9 cellular contexts compared by ENCODE assay signal in genomic region chr16:30522702-30523463, GRCh38. TPM values are rescaled to one million over a fixed set of nuclear protein-coding genes. Genes with fewer than 3 reads are reported as not detected.
DNase-seq lines count a peak whose midpoint lies in the region; ATAC-seq, FAIRE-seq and TF ChIP-seq lines count a peak whose summit lies in the region.
"Not testable (repeated sequence)": the region's sequence is repeated elsewhere in the genome, so short reads cannot be mapped to it uniquely, and the experiment has no call there.
"Had no signal": no experiment of that assay in that cellular context is flagged by ENCODE, and none has a peak within 500 bp of the region (broad histone marks: within the 10 kb centered on the region; RNA-seq: fewer than 3 reads in every experiment).

No MANE protein-coding gene starts in this region.

- CTCF ChIA-PET in OCI-LY7 (lab: Charles Lee; ENCODE audit: unreplicated experiment), result not testable (repeated sequence)
- CTCF ChIA-PET in activated CD8-positive, alpha-beta T cell treated with anti-CD3 and anti-CD28 coated beads, Interleukin-2, amount 10 ng/mL, durations not matched to agents 7 days and 5 days (lab: Charles Lee), result interaction anchor here (0.8 to 1.2 kb wide), 2 partner anchors 43 to 76 kb away, joined by 3 to 4 read pairs; no protein-coding TSS in a partner anchor
- CTCF ChIA-PET in GM12878 (lab: Yijun Ruan, JAX), result interaction anchor here (0.9 to 1.1 kb wide), 2 partner anchors 73 to 76 kb away, joined by 3 to 4 read pairs; no protein-coding TSS in a partner anchor

- not testable (repeated sequence) for H3K4me3 ChIP-seq in OCI-LY7 (ENCODE audit: low read depth, low read length, poor library complexity, severe bottlenecking); GM12878; mucosa of rectum (ENCODE audit: low read length in 2 of 2); transverse colon

- TF ChIP-seq CTCF in OCI-LY7 (conservative IDR thresholded peaks at IDR 0.05; ENCODE audit: low read length); GM12878 (IDR thresholded peaks at IDR 0.05 in 2 of 3, conservative IDR thresholded peaks at IDR 0.05 in 1 of 3; ENCODE audit: control insufficient read depth in 2 of 3, extremely low read depth in 1 of 3, insufficient read depth in 1 of 3, low read depth in 3 of 3, low read length in 3 of 3); transverse colon (IDR thresholded peaks at IDR 0.05): not testable (repeated sequence)

- not testable (repeated sequence) for TF ChIP-seq EP300 in GM12878 (IDR thresholded peaks at IDR 0.05; ENCODE audit: borderline replicate concordance in 1 of 2, control insufficient read depth in 1 of 2, low read depth in 2 of 2, low read length in 2 of 2); transverse colon (IDR thresholded peaks at IDR 0.05; ENCODE audit: low read depth)

- peaks cover 44% of the 10 kb centered on the region for H3K36me3 Mint-ChIP-seq in activated CD8-positive, alpha-beta T cell treated with anti-CD3 and anti-CD28 coated beads, Interleukin-2, amount 10 ng/mL, durations not matched to agents 7 days and 5 days (ENCODE audit: low read depth)

- H3K4me1 Mint-ChIP-seq in activated CD8-positive, alpha-beta T cell treated with anti-CD3 and anti-CD28 coated beads, Interleukin-2, amount 10 ng/mL, durations not matched to agents 7 days and 5 days (ENCODE audit: low read depth), result peaks cover 33% of the 10 kb centered on the region

- not testable (repeated sequence) for H3K9ac ChIP-seq in GM12878 (ENCODE audit: control insufficient read depth, insufficient read depth, low read length); mucosa of rectum (ENCODE audit: low read depth in 1 of 2, low read length in 2 of 2)

- intact Hi-C loops in OCI-LY7 (cut with micrococcal nuclease; ENCODE audit: unreplicated experiment); GM12878 (cut with micrococcal nuclease; ENCODE audit: unreplicated experiment): not testable (repeated sequence)
- intact Hi-C loops in transverse colon (cut with DNase I; ENCODE audit: low total_unique reads), result loop anchor here (10.0 kb wide), 1 partner anchor 78 kb away; the partner anchor contains the start of gene SEPHS2

- SMC1A ChIA-PET in GM12878 (lab: Charles Lee; ENCODE audit: uncharacterized antibody, unreplicated experiment), result not testable (repeated sequence)

- peak overlapping the region; percentile 30 for H3K27ac Mint-ChIP-seq in activated CD8-positive, alpha-beta T cell treated with anti-CD3 and anti-CD28 coated beads, Interleukin-2, amount 10 ng/mL, durations not matched to agents 7 days and 5 days

- FAIRE-seq in GM12878 (lab: Jason Lieb, UNC), result not testable (repeated sequence)

- H3K27ac ChIP-seq in OCI-LY7 (ENCODE audit: low read depth, low read length, poor library complexity, severe bottlenecking); GM12878 (ENCODE audit: control insufficient read depth, insufficient read depth): not testable (repeated sequence)
- H3K27ac ChIP-seq in mucosa of rectum (ENCODE audit: low read depth in 2 of 2, low read length in 2 of 2) (peak overlapping the region; percentile 57 to 67), transverse colon (peak overlapping the region; percentile 7 to 23 (median 18))

- not testable (repeated sequence) for ATAC-seq in activated CD8-positive, alpha-beta T cell treated with anti-CD3 and anti-CD28 coated beads, Interleukin-2, amount 10 ng/mL, durations not matched to agents 7 days and 5 days; GM12878

- not testable (repeated sequence) for H3K4me3 Mint-ChIP-seq in activated CD8-positive, alpha-beta T cell treated with anti-CD3 and anti-CD28 coated beads, Interleukin-2, amount 10 ng/mL, durations not matched to agents 7 days and 5 days

- 65% methylated on average over 12 of the region's 12 CpGs for WGBS in GM12878 (ENCODE audit: insufficient coverage, insufficient replicate concordance, low lambda C conversion rate, missing lambda C conversion rate)
- WGBS in transverse colon (ENCODE audit: low coverage in 1 of 2), 2 donors, result 53 to 79% methylated on average over 4 to 12 of the region's 12 CpGs

- H3K9me3 Mint-ChIP-seq in activated CD8-positive, alpha-beta T cell treated with anti-CD3 and anti-CD28 coated beads, Interleukin-2, amount 10 ng/mL, durations not matched to agents 7 days and 5 days (ENCODE audit: insufficient read depth), result not testable (repeated sequence)

- POLR2A ChIA-PET in OCI-LY7 (lab: Charles Lee), result interaction anchor here (0.5 kb wide), 1 partner anchor 104 kb away, joined by 4 read pairs; no protein-coding TSS in a partner anchor
- POLR2A ChIA-PET in activated CD8-positive, alpha-beta T cell treated with anti-CD3 and anti-CD28 coated beads, Interleukin-2, amount 10 ng/mL, durations not matched to agents 7 days and 5 days (lab: Charles Lee), result interaction anchor here (0.6 to 1.7 kb wide), 5 partner anchors 13 to 78 kb away, joined by 3 to 5 read pairs (median 3); no protein-coding TSS in a partner anchor
- POLR2A ChIA-PET in GM12878 (lab: Charles Lee), result interaction anchor here (1.4 kb wide), 1 partner anchor 11 kb away, joined by 3 read pairs; no protein-coding TSS in a partner anchor

- not testable (repeated sequence) for H4K20me1 ChIP-seq in OCI-LY7 (ENCODE audit: insufficient read depth, low read length); GM12878 (ENCODE audit: control insufficient read depth, insufficient read depth)

- not testable (repeated sequence) for H3K9me3 ChIP-seq in OCI-LY7 (ENCODE audit: low read length); GM12878 (replicated peaks; ENCODE audit: control insufficient read depth, insufficient read depth, low read length); mucosa of rectum (ENCODE audit: control insufficient read depth in 2 of 2, low read length in 2 of 2); transverse colon

- in situ Hi-C loops in GM12878 (cut with MboI), result not testable (repeated sequence)
- in situ Hi-C loops in transverse colon (cut with MboI; ENCODE audit: low pct_ligation_motif_present in 1 of 4, low pct_unique_long_range_greater_than_20kb in 1 of 4, low sequenced_read_pairs in 3 of 4), result loop anchor here in 2 of 4 donors (10.0 kb wide), 2 partner anchors 78 to 88 kb away; partner anchors contain the start of genes DCTPP1 (in 1 of the 2) and SEPHS2 (in 1 of the 2)

- TF ChIP-seq RAD21 in GM12878 (IDR thresholded peaks at IDR 0.05; ENCODE audit: insufficient read depth, low read depth, low read length), result not testable (repeated sequence)

- TF ChIP-seq POLR2A in GM15510 (IDR thresholded peaks at IDR 0.05; ENCODE audit: borderline replicate concordance, extremely low read depth, insufficient read length) (peak; percentile 13), GM12878 (IDR thresholded peaks at IDR 0.05; ENCODE audit: low read depth, low read length) (0 out of 2 replicates have a peak, but pooled peaks have one; percentile 20)
- not testable (repeated sequence) for TF ChIP-seq POLR2A in transverse colon (IDR thresholded peaks at IDR 0.05)

- H3K79me2 ChIP-seq in OCI-LY7 (ENCODE audit: insufficient read depth, low read depth, low read length); GM12878 (ENCODE audit: control insufficient read depth, insufficient read depth, low read length): not testable (repeated sequence)

- TSS peak; percentile 89 for BruUV-seq in OCI-LY7 (replicated peaks; lab: Mats Ljungman, UMichigan)
- TSS peak; percentile 85 for BruUV-seq in GM12878 (replicated peaks; lab: Mats Ljungman, UMichigan)

- H3K4me1 ChIP-seq in OCI-LY7 (ENCODE audit: insufficient read depth, low read length, poor library complexity, severe bottlenecking), result peaks cover 11% of the 10 kb centered on the region
- not testable (repeated sequence) for H3K4me1 ChIP-seq in GM12878 (ENCODE audit: control insufficient read depth, insufficient read depth, low read length)
- H3K4me1 ChIP-seq in mucosa of rectum (ENCODE audit: control insufficient read depth in 2 of 2, insufficient read depth in 2 of 2, low read length in 2 of 2), result peaks cover 13 to 14% of the 10 kb centered on the region in 2 donors
- peaks cover 8 to 33% (median 13%) of the 10 kb centered on the region in 4 donors for H3K4me1 ChIP-seq in transverse colon

- H3K9me2 ChIP-seq in OCI-LY7 (ENCODE audit: insufficient read depth, low read length), result not testable (repeated sequence)

- RAD21 ChIA-PET in GM12878 (lab: Charles Lee; ENCODE audit: unreplicated experiment), result interaction anchor here (0.6 kb wide), 1 partner anchor 13 kb away, joined by 3 read pairs; no protein-coding TSS in a partner anchor

- peaks cover 44% of the 10 kb centered on the region; the same call in 1 of the 2 replicates for H3K36me3 ChIP-seq in OCI-LY7 (ENCODE audit: insufficient read depth, low read length)
- H3K36me3 ChIP-seq in GM12878 (ENCODE audit: control insufficient read depth in 2 of 2, insufficient read depth in 2 of 2, low read length in 1 of 2), result peaks cover 11 to 21% of the 10 kb centered on the region in 2 experiments
- H3K36me3 ChIP-seq in mucosa of rectum (ENCODE audit: control insufficient read depth in 2 of 2, insufficient read depth in 2 of 2, low read length in 2 of 2); transverse colon: not testable (repeated sequence)

- H2AFZ ChIP-seq in OCI-LY7 (ENCODE audit: low read length); GM12878 (ENCODE audit: control insufficient read depth, low read depth, low read length): not testable (repeated sequence)

- not testable (repeated sequence) for H3K27me3 ChIP-seq in GM12878 (replicated peaks in 1 of 2; ENCODE audit: control insufficient read depth in 2 of 2, insufficient read depth in 2 of 2, low read length in 1 of 2); mucosa of rectum (ENCODE audit: control insufficient read depth in 2 of 2, insufficient read depth in 2 of 2, low read length in 2 of 2); transverse colon

- DNase-seq in OCI-LY7 (ENCODE audit: low spot score); activated CD8-positive, alpha-beta T cell treated with anti-CD3 and anti-CD28 coated beads, Interleukin-2, amount 10 ng/mL, durations not matched to agents 7 days and 5 days; GM12878 (ENCODE audit: low read depth, low spot score); transverse colon: not testable (repeated sequence)

- H3K4me2 ChIP-seq in OCI-LY7 (ENCODE audit: low read length); GM12878 (ENCODE audit: control insufficient read depth, insufficient read depth): not testable (repeated sequence)

- not testable (repeated sequence) for H3K27me3 Mint-ChIP-seq in activated CD8-positive, alpha-beta T cell treated with anti-CD3 and anti-CD28 coated beads, Interleukin-2, amount 10 ng/mL, durations not matched to agents 7 days and 5 days (ENCODE audit: low read depth)

RNA-seq across cellular contexts. Expression of gene ZNF768, which starts 3.5 kb away (rescaled TPM):
- 43.4 and 63.7 TPM in 2 replicates for total RNA-seq in OCI-LY7 (2014; rRNA removed; shearing (Covaris generic))
- 38.3 and 42.9 TPM in 2 replicates for total RNA-seq in OCI-LY7 (2022)
- total RNA-seq in activated CD8-positive, alpha-beta T cell treated with anti-CD3 and anti-CD28 coated beads, Interleukin-2, amount 10 ng/mL, durations not matched to agents 7 days and 5 days, result 1 to 10 TPM; 6.7 to 7.0 TPM
- 21.4 and 21.5 TPM in 2 replicates for total RNA-seq in GM12878 (2013; cell fraction: nucleolus; rRNA removed)
- 18.3 and 21.3 TPM in 2 replicates for total RNA-seq in GM12878 (2014; rRNA removed)
- 9.8 TPM in 2 replicates for total RNA-seq in GM12878 (2014; rRNA removed; fragmentation: Illumina TruSeq; extraction: Trizol)
- 17.3 and 19.3 TPM in 2 replicates for total RNA-seq in GM12878 (2021)
- polyA plus RNA-seq in GM12878 (2011; ENCODE audit: low read depth), result 9.3 TPM
- polyA plus RNA-seq in GM12878 (2011; rRNA removed), result 8.8 and 13.2 TPM in 2 replicates
- 22.5 and 28.3 TPM in 2 replicates for polyA plus RNA-seq in GM12878 (2011; cell fraction: cytosol; rRNA removed)
- polyA plus RNA-seq in GM12878 (2011; cell fraction: nucleus; rRNA removed), result 50.1 and 58.1 TPM in 2 replicates
- polyA plus RNA-seq in GM12878 (2012), result 16.7 and 18.1 TPM in 2 replicates
- polyA plus RNA-seq in GM12878 (2014; fragmentation: Illumina TruSeq; extraction: Trizol), result 8.2 and 8.3 TPM in 2 replicates
- polyA plus RNA-seq in GM12878 (2014; fragmentation: Nextera tagmentation; extraction: Ambion mirVana), result under 1 TPM; 0.05 to 0.06 TPM
- 23.1 and 24.5 TPM in 2 replicates for polyA plus RNA-seq in GM12878 (2014; rRNA removed)
- polyA plus RNA-seq in GM12878 (2016; fragmentation: Nextera tagmentation; extraction: Ambion mirVana), result 1 to 10 TPM; 2.6 to 2.7 TPM
- polyA minus RNA-seq in GM12878 (2011; rRNA and poly(A)+ RNA removed), result 7.2 and 22.8 TPM in 2 replicates
- 11.4 and 12.8 TPM in 2 replicates for polyA minus RNA-seq in GM12878 (2011; cell fraction: cytosol; rRNA and poly(A)+ RNA removed)
- polyA minus RNA-seq in GM12878 (2011; cell fraction: nucleus; rRNA and poly(A)+ RNA removed), result 5.6 and 10.4 TPM in 2 replicates
- total RNA-seq in transverse colon, result 100 to 1,000 TPM in 1 of 4 donors, 10 to 100 TPM in 3; 54.7 to 116 (median 74.9) TPM

RNA-seq across cellular contexts. Expression of gene ZNF747, which starts 11.8 kb away (rescaled TPM):
- total RNA-seq in OCI-LY7 (2014; rRNA removed; shearing (Covaris generic)), result 15.7 and 22.2 TPM in 2 replicates
- total RNA-seq in OCI-LY7 (2022) (17.2 and 20.8 TPM in 2 replicates), GM12878 (2014; rRNA removed) (13.0 and 14.3 TPM in 2 replicates), GM12878 (2014; rRNA removed; fragmentation: Illumina TruSeq; extraction: Trizol) (5.0 and 5.8 TPM in 2 replicates), GM12878 (2021) (10.7 and 12.0 TPM in 2 replicates), transverse colon (10 to 100 TPM; 16.0 to 25.7 (median 16.8) TPM)
- total RNA-seq in activated CD8-positive, alpha-beta T cell treated with anti-CD3 and anti-CD28 coated beads, Interleukin-2, amount 10 ng/mL, durations not matched to agents 7 days and 5 days, result 10 to 100 TPM in 1 of 2 experiments, 1 to 10 TPM in 1; 8.9 to 10.8 TPM
- total RNA-seq in GM12878 (2013; cell fraction: nucleolus; rRNA removed), result 18.5 and 22.3 TPM in 2 replicates
- polyA plus RNA-seq in GM12878 (2011; ENCODE audit: low read depth), result 2.4 TPM
- polyA plus RNA-seq in GM12878 (2011; rRNA removed) (2.7 and 3.3 TPM in 2 replicates), GM12878 (2014; fragmentation: Illumina TruSeq; extraction: Trizol) (5.1 and 5.7 TPM in 2 replicates), GM12878 (2014; fragmentation: Nextera tagmentation; extraction: Ambion mirVana) (1 to 10 TPM; 1.0 to 1.2 TPM), GM12878 (2014; rRNA removed) (11.5 and 12.1 TPM in 2 replicates), GM12878 (2016; fragmentation: Nextera tagmentation; extraction: Ambion mirVana) (1 to 10 TPM; 8.6 to 8.8 TPM)
- 4.7 and 5.0 TPM in 2 replicates for polyA plus RNA-seq in GM12878 (2011; cell fraction: cytosol; rRNA removed)
- 3.3 and 4.6 TPM in 2 replicates for polyA plus RNA-seq in GM12878 (2011; cell fraction: nucleus; rRNA removed)
- 4.5 TPM in 2 replicates for polyA plus RNA-seq in GM12878 (2012)
- 5.1 and 6.7 TPM in 2 replicates for polyA minus RNA-seq in GM12878 (2011; rRNA and poly(A)+ RNA removed)
- polyA minus RNA-seq in GM12878 (2011; cell fraction: cytosol; rRNA and poly(A)+ RNA removed), result 2.3 and 3.8 TPM in 2 replicates
- 6.5 and 10.4 TPM in 2 replicates for polyA minus RNA-seq in GM12878 (2011; cell fraction: nucleus; rRNA and poly(A)+ RNA removed)
- total RNA-seq: G401 had no signal

RNA-seq across cellular contexts. Expression of gene ZNF764, which starts 35.3 kb away (rescaled TPM):
- total RNA-seq in OCI-LY7 (2014; rRNA removed; shearing (Covaris generic)), result 10.5 and 14.6 TPM in 2 replicates
- total RNA-seq in OCI-LY7 (2022) (12.8 and 13.8 TPM in 2 replicates), GM12878 (2014; rRNA removed) (9.0 and 9.2 TPM in 2 replicates), GM12878 (2014; rRNA removed; fragmentation: Illumina TruSeq; extraction: Trizol) (3.4 and 3.5 TPM in 2 replicates), GM12878 (2021) (11.2 and 11.9 TPM in 2 replicates), transverse colon (10 to 100 TPM; 17.9 to 48.0 (median 23.2) TPM)
- total RNA-seq in activated CD8-positive, alpha-beta T cell treated with anti-CD3 and anti-CD28 coated beads, Interleukin-2, amount 10 ng/mL, durations not matched to agents 7 days and 5 days, result 10 to 100 TPM; 15.2 to 15.4 TPM
- total RNA-seq in GM12878 (2013; cell fraction: nucleolus; rRNA removed), result 16.0 TPM in 2 replicates
- polyA plus RNA-seq in GM12878 (2011; ENCODE audit: low read depth), result 3.2 TPM
- polyA plus RNA-seq in GM12878 (2011; rRNA removed) (2.7 and 2.8 TPM in 2 replicates), GM12878 (2014; fragmentation: Illumina TruSeq; extraction: Trizol) (2.8 and 3.2 TPM in 2 replicates), GM12878 (2014; fragmentation: Nextera tagmentation; extraction: Ambion mirVana) (1 to 10 TPM in 1 of 2 experiments, under 1 TPM in 1; 0.61 to 1.6 TPM), GM12878 (2014; rRNA removed) (9.5 and 10.8 TPM in 2 replicates), GM12878 (2016; fragmentation: Nextera tagmentation; extraction: Ambion mirVana) (1 to 10 TPM; 4.2 to 4.8 TPM)
- 5.7 and 5.8 TPM in 2 replicates for polyA plus RNA-seq in GM12878 (2011; cell fraction: cytosol; rRNA removed)
- polyA plus RNA-seq in GM12878 (2011; cell fraction: nucleus; rRNA removed), result 5.2 and 7.8 TPM in 2 replicates
- 5.6 and 6.1 TPM in 2 replicates for polyA plus RNA-seq in GM12878 (2012)
- polyA minus RNA-seq in GM12878 (2011; rRNA and poly(A)+ RNA removed), result 1.6 and 3.5 TPM in 2 replicates
- polyA minus RNA-seq in GM12878 (2011; cell fraction: cytosol; rRNA and poly(A)+ RNA removed), result 4.0 and 4.4 TPM in 2 replicates
- polyA minus RNA-seq in GM12878 (2011; cell fraction: nucleus; rRNA and poly(A)+ RNA removed), result 2.8 and 4.6 TPM in 2 replicates

RNA-seq across cellular contexts. Expression of gene ZNF688, which starts 48.6 kb away (rescaled TPM):
- total RNA-seq in OCI-LY7 (2014; rRNA removed; shearing (Covaris generic)), result 17.5 and 19.8 TPM in 2 replicates
- total RNA-seq in OCI-LY7 (2022) (15.0 and 15.3 TPM in 2 replicates), GM12878 (2014; rRNA removed) (12.5 and 13.6 TPM in 2 replicates), GM12878 (2014; rRNA removed; fragmentation: Illumina TruSeq; extraction: Trizol) (7.4 and 8.6 TPM in 2 replicates), GM12878 (2021) (9.2 and 12.6 TPM in 2 replicates), transverse colon (10 to 100 TPM; 22.9 to 64.3 (median 43.5) TPM)
- total RNA-seq in activated CD8-positive, alpha-beta T cell treated with anti-CD3 and anti-CD28 coated beads, Interleukin-2, amount 10 ng/mL, durations not matched to agents 7 days and 5 days, result 10 to 100 TPM; 12.5 to 13.4 TPM
- total RNA-seq in GM12878 (2013; cell fraction: nucleolus; rRNA removed), result 16.5 and 18.2 TPM in 2 replicates
- 1.7 TPM for polyA plus RNA-seq in GM12878 (2011; ENCODE audit: low read depth)
- polyA plus RNA-seq in GM12878 (2011; rRNA removed) (6.0 and 6.3 TPM in 2 replicates), GM12878 (2014; fragmentation: Illumina TruSeq; extraction: Trizol) (2.7 and 8.5 TPM in 2 replicates), GM12878 (2014; fragmentation: Nextera tagmentation; extraction: Ambion mirVana) (under 1 TPM; 0.14 to 0.88 TPM), GM12878 (2014; rRNA removed) (12.9 and 13.7 TPM in 2 replicates), GM12878 (2016; fragmentation: Nextera tagmentation; extraction: Ambion mirVana) (10 to 100 TPM; 16.2 to 17.4 TPM)
- polyA plus RNA-seq in GM12878 (2011; cell fraction: cytosol; rRNA removed), result 5.5 and 8.8 TPM in 2 replicates
- 8.9 and 11.8 TPM in 2 replicates for polyA plus RNA-seq in GM12878 (2011; cell fraction: nucleus; rRNA removed)
- 5.8 and 8.9 TPM in 2 replicates for polyA plus RNA-seq in GM12878 (2012)
- polyA minus RNA-seq in GM12878 (2011; rRNA and poly(A)+ RNA removed), result 1.2 and 2.8 TPM in 2 replicates
- 2.0 and 2.2 TPM in 2 replicates for polyA minus RNA-seq in GM12878 (2011; cell fraction: cytosol; rRNA and poly(A)+ RNA removed)
- 5.1 and 8.8 TPM in 2 replicates for polyA minus RNA-seq in GM12878 (2011; cell fraction: nucleus; rRNA and poly(A)+ RNA removed)

RNA-seq across cellular contexts. Expression of gene ITGAL, which starts 50.3 kb away (rescaled TPM):
- total RNA-seq in OCI-LY7 (2014; rRNA removed; shearing (Covaris generic)), result 30.7 and 40.2 TPM in 2 replicates
- 125 and 140 TPM in 2 replicates for total RNA-seq in OCI-LY7 (2022)
- 100 to 1,000 TPM; 458 to 471 TPM for total RNA-seq in activated CD8-positive, alpha-beta T cell treated with anti-CD3 and anti-CD28 coated beads, Interleukin-2, amount 10 ng/mL, durations not matched to agents 7 days and 5 days
- total RNA-seq in GM12878 (2013; cell fraction: nucleolus; rRNA removed), result 150 and 164 TPM in 2 replicates
- 62.8 and 91.0 TPM in 2 replicates for total RNA-seq in GM12878 (2014; rRNA removed)
- 56.2 and 65.6 TPM in 2 replicates for total RNA-seq in GM12878 (2014; rRNA removed; fragmentation: Illumina TruSeq; extraction: Trizol)
- 170 TPM in 2 replicates for total RNA-seq in GM12878 (2021)
- 33.4 TPM for polyA plus RNA-seq in GM12878 (2011; ENCODE audit: low read depth)
- 73.8 and 97.2 TPM in 2 replicates for polyA plus RNA-seq in GM12878 (2011; rRNA removed)
- 104 and 127 TPM in 2 replicates for polyA plus RNA-seq in GM12878 (2011; cell fraction: cytosol; rRNA removed)
- polyA plus RNA-seq in GM12878 (2011; cell fraction: nucleus; rRNA removed), result 199 and 213 TPM in 2 replicates
- polyA plus RNA-seq in GM12878 (2012), result 64.4 and 120 TPM in 2 replicates
- polyA plus RNA-seq in GM12878 (2014; fragmentation: Illumina TruSeq; extraction: Trizol), result 140 and 185 TPM in 2 replicates
- 10 to 100 TPM; 10.7 to 12.1 TPM for polyA plus RNA-seq in GM12878 (2014; fragmentation: Nextera tagmentation; extraction: Ambion mirVana)
- polyA plus RNA-seq in GM12878 (2014; rRNA removed), result 96.5 and 104 TPM in 2 replicates
- polyA plus RNA-seq in GM12878 (2016; fragmentation: Nextera tagmentation; extraction: Ambion mirVana), result 100 to 1,000 TPM; 109 to 111 TPM
- polyA minus RNA-seq in GM12878 (2011; rRNA and poly(A)+ RNA removed), result 106 and 131 TPM in 2 replicates
- 80.5 and 81.6 TPM in 2 replicates for polyA minus RNA-seq in GM12878 (2011; cell fraction: cytosol; rRNA and poly(A)+ RNA removed)
- 99.7 and 175 TPM in 2 replicates for polyA minus RNA-seq in GM12878 (2011; cell fraction: nucleus; rRNA and poly(A)+ RNA removed)
- total RNA-seq in transverse colon, result 10 to 100 TPM in 2 of 4 donors, 1 to 10 TPM in 2; 1.8 to 33.7 (median 6.7) TPM
- total RNA-seq: G401, H9 had no signal
- polyA plus RNA-seq: AG04450 had no signal
